ENCODE assay signal across 17 cellular contexts in genomic region chr1:165226326-165226725, GRCh38.
"Had no signal": no experiment of that assay in that cellular context is flagged by ENCODE, and none has a peak within 500 bp of the region (broad histone marks: within the 10 kb centered on the region; RNA-seq: fewer than 3 reads in every experiment).

No MANE protein-coding gene starts in this region.

- ATAC-seq: foreskin keratinocyte, gastroesophageal sphincter, heart right ventricle, left cardiac atrium, left lung, left ventricle myocardium superior, lower lobe of right lung, mucosa of descending colon had no signal

- H3K9me3 ChIP-seq: esophagus muscularis mucosa, gastroesophageal sphincter, heart right ventricle, left lung, lower lobe of right lung, mucosa of descending colon had no signal

- H3K27me3 ChIP-seq: foreskin keratinocyte had no signal

- DNase-seq: dermis blood vessel endothelial cell; effector CD4-positive, alpha-beta T cell; effector memory CD4-positive, alpha-beta T cell; foreskin keratinocyte; heart right ventricle; hippocampal formation; left cardiac atrium; left lung; left ventricle myocardium superior; lower lobe of right lung; mesenchymal stem cell; mucosa of descending colon; naive B cell had no signal

- H3K36me3 ChIP-seq: esophagus muscularis mucosa, gastroesophageal sphincter, heart right ventricle, left lung, lower lobe of right lung had no signal

- H3K4me3 ChIP-seq: coronary artery, dorsolateral prefrontal cortex, esophagus muscularis mucosa, gastroesophageal sphincter, heart right ventricle, left lung, lower lobe of right lung, mucosa of descending colon had no signal

- H3K4me1 ChIP-seq: esophagus muscularis mucosa, foreskin keratinocyte, gastroesophageal sphincter, heart right ventricle, left lung, lower lobe of right lung had no signal

- H3K27ac ChIP-seq: coronary artery, dorsolateral prefrontal cortex, esophagus muscularis mucosa, foreskin keratinocyte, gastroesophageal sphincter, heart right ventricle, left lung, lower lobe of right lung had no signal
